In the genomic region with DNA sequence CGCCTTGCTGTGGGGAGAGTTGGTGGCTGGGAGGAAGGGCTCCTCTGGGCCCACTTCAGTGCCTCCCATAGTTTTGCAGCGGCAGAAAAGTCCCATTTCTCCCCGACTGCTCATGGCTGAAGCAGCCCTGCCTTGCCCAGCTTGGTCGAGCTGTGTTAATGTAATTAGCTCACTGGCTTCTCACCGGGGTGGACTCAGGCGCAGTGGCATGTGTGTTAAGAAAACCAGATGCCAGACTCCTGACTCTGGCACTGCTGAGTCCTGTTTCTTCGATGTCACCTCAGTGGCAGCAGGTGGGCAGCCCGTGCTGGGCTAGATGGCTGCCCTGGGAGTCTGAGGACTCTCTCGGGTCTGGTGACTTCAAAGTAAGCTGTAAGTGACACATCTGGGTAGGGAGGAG, we compare ENCODE assay signal across 17 cellular contexts.
"Had no signal": no experiment of that assay in that cellular context is flagged by ENCODE, and none has a peak within 500 bp of the region (broad histone marks: within the 10 kb centered on the region; RNA-seq: fewer than 3 reads in every experiment).

No MANE protein-coding gene starts in this region.

- H3K79me2 ChIP-seq: parathyroid adenoma had no signal

- H3K9ac ChIP-seq: parathyroid adenoma had no signal

- H3K9me3 ChIP-seq: ascending aorta had no signal

- H3K4me1 ChIP-seq: foreskin keratinocyte, parathyroid adenoma had no signal

- H3K27ac Mint-ChIP-seq: activated naive CD8-positive, alpha-beta T cell treated with anti-CD3 and anti-CD28 coated beads, Interleukin-2, amount 50 U/mL, for 24 hours had no signal

- H3K4me3 Mint-ChIP-seq: activated naive CD8-positive, alpha-beta T cell treated with anti-CD3 and anti-CD28 coated beads, Interleukin-2, amount 50 U/mL, for 24 hours had no signal

- DNase-seq: activated CD4-positive, alpha-beta T cell treated with anti-CD3 and anti-CD28 coated beads for 4 hours; activated CD8-positive, alpha-beta memory T cell treated with anti-CD3 and anti-CD28 coated beads, Interleukin-2, amount 50 U/mL, for 48 hours; activated naive CD4-positive, alpha-beta T cell; activated naive CD8-positive, alpha-beta T cell treated with anti-CD3 and anti-CD28 coated beads, Interleukin-2, amount 50 U/mL, for 24 hours; dermis blood vessel endothelial cell; effector memory CD8-positive, alpha-beta T cell; foreskin keratinocyte; glutamatergic neuron; hypothalamus; kidney glomerular epithelial cell; midbrain; retina; stimulated activated CD4-positive, alpha-beta T cell treated with anti-CD3 and anti-CD28 coated beads, Interleukin-12 subunit alpha, Interleukin-12 subunit beta, amount 100 ng/mL, for 4 hours; stimulated activated CD4-positive, alpha-beta T cell treated with anti-CD3 and anti-CD28 coated beads, Interleukin-2, amount 100 ng/mL, for 24 hours had no signal

- H3K36me3 ChIP-seq: ascending aorta had no signal

- H3K27me3 ChIP-seq: ascending aorta, foreskin keratinocyte had no signal

- H2AFZ ChIP-seq: parathyroid adenoma had no signal

- H3K27ac ChIP-seq: ascending aorta, foreskin keratinocyte, parathyroid adenoma had no signal

- H3K4me3 ChIP-seq: ascending aorta, lung had no signal

- H3K9me3 Mint-ChIP-seq: effector memory CD8-positive, alpha-beta T cell had no signal

- H3K27me3 Mint-ChIP-seq: activated naive CD8-positive, alpha-beta T cell treated with anti-CD3 and anti-CD28 coated beads, Interleukin-2, amount 50 U/mL, for 24 hours; effector memory CD8-positive, alpha-beta T cell had no signal

- ATAC-seq: activated naive CD8-positive, alpha-beta T cell treated with anti-CD3 and anti-CD28 coated beads, Interleukin-2, amount 50 U/mL, for 24 hours; effector memory CD8-positive, alpha-beta T cell; foreskin keratinocyte had no signal
